Comparison of ENCODE assay signal across 20 cellular contexts in genomic region chr6:12601881-12602280, GRCh38.
DNase-seq lines count a peak whose midpoint lies in the region; ATAC-seq, FAIRE-seq and TF ChIP-seq lines count a peak whose summit lies in the region.
"Had no signal": no experiment of that assay in that cellular context is flagged by ENCODE, and none has a peak within 500 bp of the region (broad histone marks: within the 10 kb centered on the region; RNA-seq: fewer than 3 reads in every experiment).

No MANE protein-coding gene starts in this region.

- H3K27me3 ChIP-seq in IMR-90 (ENCODE audit: control insufficient read depth, insufficient read depth, low read length) (no peaks in the 10 kb centered on the region), GM12878 (replicated peaks in 1 of 2; ENCODE audit: control insufficient read depth in 2 of 2, insufficient read depth in 2 of 2, low read length in 1 of 2) (no peaks in the 10 kb centered on the region)
- H3K27me3 ChIP-seq: pancreas, right lobe of liver had no signal

- H3K9ac ChIP-seq in IMR-90 (ENCODE audit: low read depth, low read length): no peak overlapping the region
- no peak overlapping the region for H3K9ac ChIP-seq in GM12878 (ENCODE audit: control insufficient read depth, insufficient read depth, low read length)
- H3K9ac ChIP-seq: KMS-11 had no signal

- H3K9me3 ChIP-seq in A549 (no peaks in the 10 kb centered on the region), IMR-90 (ENCODE audit: control insufficient read depth, insufficient read depth, low read length) (no peaks in the 10 kb centered on the region), GM12878 (replicated peaks; ENCODE audit: control insufficient read depth, insufficient read depth, low read length) (no peaks in the 10 kb centered on the region)
- H3K9me3 ChIP-seq: gastroesophageal sphincter, HAP-1, pancreas, right lobe of liver had no signal

- no peak overlapping the region for H2BK5ac ChIP-seq in IMR-90 (ENCODE audit: low read depth, low read length, poor library complexity, severe bottlenecking)

- no peaks in the 10 kb centered on the region for H3K9me3 Mint-ChIP-seq in memory B cell
- H3K9me3 Mint-ChIP-seq: activated naive CD4-positive, alpha-beta T cell treated with anti-CD3 and anti-CD28 coated beads, Interleukin-2, amount 10 ng/mL, durations not matched to agents 7 days and 5 days; activated T-cell treated with anti-CD3 and anti-CD28 coated beads, Interleukin-2, amount 50 U/mL, for 24 hours; naive thymus-derived CD8-positive, alpha-beta T cell had no signal

- H3K27ac ChIP-seq in A549: peak overlapping the region; percentile 87 to 93
- no peak overlapping the region for H3K27ac ChIP-seq in IMR-90 (ENCODE audit: insufficient read depth, low read length)
- H3K27ac ChIP-seq in GM12878 (ENCODE audit: control insufficient read depth, insufficient read depth): no peak overlapping the region
- H3K27ac ChIP-seq: KMS-11, right lobe of liver had no signal

- no peak overlapping the region for H3K23ac ChIP-seq in IMR-90 (ENCODE audit: low read depth, low read length)

- H3K4me3 ChIP-seq in A549 (no peak overlapping the region), IMR-90 (ENCODE audit: insufficient read depth, low read depth, low read length) (no peak overlapping the region), GM12878 (no peak overlapping the region)
- H3K4me3 ChIP-seq: gastroesophageal sphincter, HAP-1, pancreas, right lobe of liver had no signal

- H4K91ac ChIP-seq in IMR-90 (ENCODE audit: insufficient read depth, low read depth, low read length): peak overlapping the region; percentile 53; the same call in 1 of the 2 replicates

- H3K4me3 Mint-ChIP-seq in memory B cell: peak overlapping the region; percentile 45
- H3K4me3 Mint-ChIP-seq: activated naive CD4-positive, alpha-beta T cell treated with anti-CD3 and anti-CD28 coated beads, Interleukin-2, amount 10 ng/mL, durations not matched to agents 7 days and 5 days; activated T-cell treated with anti-CD3 and anti-CD28 coated beads, Interleukin-2, amount 50 U/mL, for 24 hours; naive thymus-derived CD8-positive, alpha-beta T cell had no signal

- RAD21 ChIA-PET in GM12878 (lab: Charles Lee; ENCODE audit: unreplicated experiment): interaction anchor here (0.6 to 11.7 kb wide), 17 partner anchors 10 to 1017 kb away, joined by 3 to 384 read pairs (median 11); partner anchors contain the start of gene EDN1

- H3K79me2 ChIP-seq in GM12878 (ENCODE audit: control insufficient read depth, insufficient read depth, low read length): no peaks in the 10 kb centered on the region

- peaks cover 7% of the 10 kb centered on the region for H3K27me3 Mint-ChIP-seq in memory B cell

- H3K36me3 ChIP-seq in IMR-90 (ENCODE audit: control insufficient read depth, insufficient read depth, low read length) (no peaks in the 10 kb centered on the region), GM12878 (ENCODE audit: control insufficient read depth in 2 of 2, insufficient read depth in 2 of 2, low read length in 1 of 2) (no peaks in the 10 kb centered on the region)
- H3K36me3 ChIP-seq: gastroesophageal sphincter, HAP-1, pancreas, right lobe of liver had no signal

- H3K4me1 Mint-ChIP-seq in memory B cell: peaks cover 23% of the 10 kb centered on the region
- H3K4me1 Mint-ChIP-seq: activated naive CD4-positive, alpha-beta T cell treated with anti-CD3 and anti-CD28 coated beads, Interleukin-2, amount 10 ng/mL, durations not matched to agents 7 days and 5 days; naive thymus-derived CD8-positive, alpha-beta T cell had no signal

- no peaks in the 10 kb centered on the region for H3K36me3 Mint-ChIP-seq in memory B cell
- H3K36me3 Mint-ChIP-seq: activated naive CD4-positive, alpha-beta T cell treated with anti-CD3 and anti-CD28 coated beads, Interleukin-2, amount 10 ng/mL, durations not matched to agents 7 days and 5 days; naive thymus-derived CD8-positive, alpha-beta T cell had no signal

- peak overlapping the region; percentile 53 for H3K4me2 ChIP-seq in A549
- no peak overlapping the region for H3K4me2 ChIP-seq in IMR-90 (ENCODE audit: low read depth, low read length)
- no peak overlapping the region for H3K4me2 ChIP-seq in GM12878 (ENCODE audit: control insufficient read depth, insufficient read depth)
- H3K4me2 ChIP-seq: KMS-11 had no signal

- H4K5ac ChIP-seq in IMR-90 (ENCODE audit: low read depth, low read length): no peak overlapping the region

- H3K56ac ChIP-seq in IMR-90 (ENCODE audit: extremely low read depth, insufficient read depth, low read length): no peak overlapping the region

- H2BK120ac ChIP-seq in IMR-90 (ENCODE audit: low read depth, low read length): peak overlapping the region; percentile 61; the same call in 1 of the 2 replicates

- H3K18ac ChIP-seq in IMR-90 (ENCODE audit: low read depth, low read length): no peak overlapping the region

- 53% methylated on average over 3 of the region's 3 CpGs for WGBS in A549 (ENCODE audit: missing lambda C conversion rate)
- WGBS in IMR-90 (ENCODE audit: extremely low coverage in 2 of 2, insufficient read length in 1 of 2), 2 experiments: 100% methylated on average over 2 of the region's 3 CpGs; no CpG with 5 or more reads in 1 of the 2 experiments
- 0% methylated on average over 3 of the region's 3 CpGs for WGBS in GM12878 (ENCODE audit: insufficient coverage, insufficient replicate concordance, low lambda C conversion rate, missing lambda C conversion rate)

- H2AK9ac ChIP-seq in IMR-90 (replicated peaks; ENCODE audit: low read depth, low read length, poor library complexity): no peak overlapping the region

- intact Hi-C loops in IMR-90 (cut with micrococcal nuclease): loop anchor here (5.0 kb wide), 1 partner anchor 120 kb away; no protein-coding TSS in a partner anchor
- intact Hi-C loops in GM12878 (cut with micrococcal nuclease; ENCODE audit: unreplicated experiment): loop anchor here (1.0 to 10.0 kb wide), 6 partner anchors 97 to 984 kb away; no protein-coding TSS in a partner anchor

- H2BK20ac ChIP-seq in IMR-90 (ENCODE audit: low read depth, low read length): no peak overlapping the region

- TF ChIP-seq RAD21 in A549 (conservative IDR thresholded peaks at IDR 0.05 in 1 of 2, IDR thresholded peaks at IDR 0.05 in 1 of 2) (no peak), IMR-90 (IDR thresholded peaks at IDR 0.05; ENCODE audit: low read length) (no peak), GM12878 (IDR thresholded peaks at IDR 0.05; ENCODE audit: insufficient read depth, low read depth, low read length) (no peak)

- SMC1A ChIA-PET in GM12878 (lab: Charles Lee; ENCODE audit: uncharacterized antibody, unreplicated experiment): interaction anchor here (0.6 to 11.1 kb wide), 34 partner anchors 8 to 1026 kb away, joined by 3 to 382 read pairs (median 4); partner anchors contain the start of gene EDN1

- H2AK5ac ChIP-seq in IMR-90 (ENCODE audit: low read depth, low read length): no peak overlapping the region

- POLR2A ChIA-PET in A549 (lab: Yijun Ruan, JAX) (interaction anchor here (0.6 to 1.0 kb wide), 2 partner anchors 236 to 303 kb away, joined by 3 read pairs; no protein-coding TSS in a partner anchor), IMR-90 (lab: Charles Lee; ENCODE audit: unreplicated experiment) (no interaction called here), GM12878 (lab: Charles Lee) (interaction anchor here (0.7 to 2.1 kb wide), 5 partner anchors 118 to 311 kb away, joined by 3 to 9 read pairs (median 4); no protein-coding TSS in a partner anchor)

- TF ChIP-seq POLR2A in A549 (IDR thresholded peaks at IDR 0.05; ENCODE audit: low read length): no peak
- TF ChIP-seq POLR2A in IMR-90 (IDR thresholded peaks at IDR 0.05; ENCODE audit: low read depth, low read length): no peak
- TF ChIP-seq POLR2A in GM12878 (IDR thresholded peaks at IDR 0.05; ENCODE audit: low read depth, low read length): no peak

- H4K8ac ChIP-seq in IMR-90 (ENCODE audit: low read depth in 2 of 2, low read length in 2 of 2): no peak overlapping the region

- in situ Hi-C loops in IMR-90 (cut with MboI; ENCODE audit: low sequenced_read_pairs): no loop called here
- in situ Hi-C loops in GM12878 (cut with MboI): loop anchor here (10.0 kb wide), 1 partner anchor 587 kb away; the partner anchor contains the start of gene HIVEP1

- ATAC-seq in A549 (no peak), IMR-90 (ENCODE audit: low read depth) (no peak), GM12878 (peak; percentile 10), memory B cell (ENCODE audit: low read depth) (peak; percentile 31), HG02610 (IDR thresholded peaks at IDR 0.05; ENCODE audit: unreplicated experiment) (no peak), HG03432 (IDR thresholded peaks at IDR 0.05; ENCODE audit: unreplicated experiment) (no peak)
- ATAC-seq: gastroesophageal sphincter; naive thymus-derived CD8-positive, alpha-beta T cell; pancreas; right lobe of liver had no signal

- H2BK15ac ChIP-seq in IMR-90 (ENCODE audit: low read depth, low read length): no peak overlapping the region

- CTCF ChIA-PET in A549 (lab: Yijun Ruan, JAX): interaction anchor here (0.6 to 10.2 kb wide), 8 partner anchors 14 to 315 kb away, joined by 3 to 208 read pairs (median 9); partner anchors contain the start of gene EDN1
- CTCF ChIA-PET in IMR-90 (lab: Yijun Ruan, JAX): interaction anchor here (0.6 to 2.0 kb wide), 6 partner anchors 80 to 1143 kb away, joined by 3 to 13 read pairs (median 4); partner anchors contain the start of gene EDN1
- CTCF ChIA-PET in GM12878 (lab: Yijun Ruan, JAX): interaction anchor here (0.6 to 12.4 kb wide), 30 partner anchors 8 to 947 kb away, joined by 3 to 403 read pairs (median 4); partner anchors contain the start of gene EDN1

- no peak overlapping the region for H3K27ac Mint-ChIP-seq in memory B cell
- H3K27ac Mint-ChIP-seq: activated naive CD4-positive, alpha-beta T cell treated with anti-CD3 and anti-CD28 coated beads, Interleukin-2, amount 10 ng/mL, durations not matched to agents 7 days and 5 days; activated T-cell treated with anti-CD3 and anti-CD28 coated beads, Interleukin-2, amount 50 U/mL, for 24 hours; naive thymus-derived CD8-positive, alpha-beta T cell had no signal

- no peak for TF ChIP-seq CTCF in A549 (IDR thresholded peaks at IDR 0.05)
- TF ChIP-seq CTCF in IMR-90 (conservative IDR thresholded peaks at IDR 0.05; ENCODE audit: low read depth, low read length): no peak
- TF ChIP-seq CTCF in GM12878 (IDR thresholded peaks at IDR 0.05 in 2 of 3, conservative IDR thresholded peaks at IDR 0.05 in 1 of 3; ENCODE audit: control insufficient read depth in 2 of 3, extremely low read depth in 1 of 3, insufficient read depth in 1 of 3, low read depth in 3 of 3, low read length in 3 of 3): no peak

- H3K14ac ChIP-seq in IMR-90 (replicated peaks; ENCODE audit: low read depth, low read length): no peak overlapping the region

- H2AFZ ChIP-seq in IMR-90 (replicated peaks; ENCODE audit: low read length, poor library complexity) (no peak overlapping the region), GM12878 (ENCODE audit: control insufficient read depth, low read depth, low read length) (peak overlapping the region; percentile 60)

- no peaks in the 10 kb centered on the region for H3K79me1 ChIP-seq in IMR-90 (ENCODE audit: low read depth in 1 of 2, low read length in 2 of 2)

- FAIRE-seq in A549 (lab: Jason Lieb, UNC): no peak
- FAIRE-seq in GM12878 (lab: Jason Lieb, UNC): no peak
- FAIRE-seq: D721Med, pancreas had no signal

- no peak for DNase-seq in A549 (ENCODE audit: low read depth in 1 of 2, low spot score in 1 of 2)
- no peak for DNase-seq in IMR-90
- no peak for DNase-seq in GM12878 (ENCODE audit: low read depth, low spot score)
- no peak for DNase-seq in memory B cell (ENCODE audit: low spot score in 2 of 2)
- DNase-seq in stimulated activated CD8-positive, alpha-beta memory T cell treated with anti-CD3 and anti-CD28 coated beads, Interleukin-4, amount 100 ng/mL, for 48 hours: no peak
- no peak for DNase-seq in retina
- DNase-seq: activated CD4-positive, alpha-beta T cell treated with anti-CD3 and anti-CD28 coated beads for 1 hour; activated naive CD4-positive, alpha-beta T cell treated with anti-CD3 and anti-CD28 coated beads, Interleukin-2, amount 10 ng/mL, durations not matched to agents 7 days and 5 days; activated T-cell treated with anti-CD3 and anti-CD28 coated beads, Interleukin-2, amount 50 U/mL, for 24 hours; central memory CD4-positive, alpha-beta T cell; erythroblast; naive thymus-derived CD8-positive, alpha-beta T cell; pancreas; right lobe of liver had no signal

- dilution Hi-C loops in IMR-90 (cut with HindIII; ENCODE audit: low sequenced_read_pairs, unreplicated experiment): no loop called here

- H3K9me1 ChIP-seq in IMR-90 (ENCODE audit: insufficient read depth, low read length): no peaks in the 10 kb centered on the region

- BruUV-seq in IMR-90 (replicated peaks; lab: Mats Ljungman, UMichigan) (no TSS peak), GM12878 (replicated peaks; lab: Mats Ljungman, UMichigan) (no TSS peak)

- H3K4ac ChIP-seq in IMR-90 (ENCODE audit: low read depth, low read length): peak overlapping the region; percentile 40; the same call in 1 of the 2 replicates

- H4K20me1 ChIP-seq in IMR-90 (ENCODE audit: insufficient read depth, low read length): no peaks in the 10 kb centered on the region
- no peaks in the 10 kb centered on the region for H4K20me1 ChIP-seq in GM12878 (ENCODE audit: control insufficient read depth, insufficient read depth)

- H3K4me1 ChIP-seq in A549 (peaks cover 47% of the 10 kb centered on the region), IMR-90 (ENCODE audit: control insufficient read depth, insufficient read depth, low read length) (peaks cover 3% of the 10 kb centered on the region), GM12878 (ENCODE audit: control insufficient read depth, insufficient read depth, low read length) (peaks cover 20% of the 10 kb centered on the region)
- H3K4me1 ChIP-seq: gastroesophageal sphincter, HAP-1, pancreas, right lobe of liver had no signal

- TF ChIP-seq EP300 in A549 (IDR thresholded peaks at IDR 0.05) (no peak), GM12878 (IDR thresholded peaks at IDR 0.05; ENCODE audit: borderline replicate concordance in 1 of 2, control insufficient read depth in 1 of 2, low read depth in 2 of 2, low read length in 2 of 2) (peak in 1 of 2 experiments; percentile 64; a peak in 1 of 4 replicates)

Comparison
In these comparisons a context has a peak if more than half of its experiments do, and no peak if none do; other contexts are left out.
1. ATAC-seq: peak in GM12878 (single experiment) and memory B cell (single experiment); none in A549 (0 of 2), IMR-90 (single experiment), HG02610 (single experiment) and HG03432 (single experiment).
2. H3K27ac ChIP-seq: peak in A549 (2 of 2); none in IMR-90 (single experiment) and GM12878 (single experiment).